27 cellular contexts compared by ENCODE assay signal in the genomic region with DNA sequence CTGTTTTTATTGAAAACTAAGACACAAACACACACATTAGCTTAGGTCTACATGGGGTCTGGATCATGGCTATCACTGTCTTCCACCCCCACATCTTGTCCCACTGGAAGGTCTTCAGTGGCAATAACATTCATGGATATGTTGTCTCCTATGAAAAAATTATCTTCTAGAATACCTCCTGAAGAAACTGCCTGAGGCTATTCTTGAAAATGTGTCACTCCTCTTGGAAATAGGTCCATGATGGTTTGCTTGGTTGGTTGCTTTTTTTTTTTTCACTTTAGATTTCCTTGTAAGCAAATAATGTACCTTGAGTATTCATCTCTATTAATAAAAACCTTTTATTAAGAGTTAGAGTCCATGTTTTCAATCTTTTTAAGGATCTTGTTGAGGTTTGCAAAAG.
"Had no signal": no experiment of that assay in that cellular context is flagged by ENCODE, and none has a peak within 500 bp of the region (broad histone marks: within the 10 kb centered on the region; RNA-seq: fewer than 3 reads in every experiment).

No MANE protein-coding gene starts in this region.

- H3K4me1 Mint-ChIP-seq: naive thymus-derived CD8-positive, alpha-beta T cell; nephron progenitor cell; neural crest cell; stimulated activated effector memory CD8-positive, alpha-beta T cell treated with anti-CD3 and anti-CD28 coated beads, Interleukin-12 subunit alpha, Interleukin-12 subunit beta, amount 100 ng/mL, for 72 hours; stimulated activated naive B cell treated with anti-CD40 and anti-IgM and Interleukin-4, amounts not matched to agents 10 μg/mL and 1 μg/mL and 100 μg/mL, for 72 hours had no signal

- H3K27ac Mint-ChIP-seq: naive thymus-derived CD8-positive, alpha-beta T cell; natural killer cell treated with Interleukin-12 subunit alpha and Interleukin-12 subunit beta and Interleukin-15 and Interleukin-18, amount 100 ng/mL, for 72 hours; nephron progenitor cell; stimulated activated effector memory CD8-positive, alpha-beta T cell treated with anti-CD3 and anti-CD28 coated beads, Interleukin-12 subunit alpha, Interleukin-12 subunit beta, amount 100 ng/mL, for 72 hours; stimulated activated naive B cell treated with anti-CD40 and anti-IgM and Interleukin-4, amounts not matched to agents 10 μg/mL and 1 μg/mL and 100 μg/mL, for 72 hours; stimulated activated naive CD8-positive, alpha-beta T cell treated with anti-CD3 and anti-CD28 coated beads, Interleukin-15, Interleukin-2, amounts not matched to agents 100 ng/mL and 50 ng/mL, for 24 hours; type B pancreatic cell had no signal

- H3K4me3 ChIP-seq: pancreas, prostate gland, right lobe of liver, sigmoid colon, stomach, thoracic aorta, thyroid gland, tibial nerve, upper lobe of right lung, vagina had no signal

- H3K27me3 ChIP-seq: neutrophil, pancreas, right lobe of liver, sigmoid colon, stomach, thyroid gland, tibial nerve, upper lobe of right lung, vagina had no signal

- H3K4me1 ChIP-seq: pancreas, prostate gland, right lobe of liver, stomach, thyroid gland, tibial nerve, upper lobe of right lung, vagina had no signal

- DNase-seq: naive thymus-derived CD8-positive, alpha-beta T cell; nephron progenitor cell; nucleus accumbens; pancreas; right cardiac atrium; right lobe of liver; sigmoid colon; small intestine; stimulated activated CD4-positive, alpha-beta T cell treated with anti-CD3 and anti-CD28 coated beads, Interleukin-15, amount 100 ng/mL, for 24 hours; stimulated activated CD4-positive, alpha-beta T cell treated with anti-CD3 and anti-CD28 coated beads, Interleukin-2, amount 100 ng/mL, for 24 hours; stimulated activated CD4-positive, alpha-beta T cell treated with anti-CD3 and anti-CD28 coated beads, Interleukin-2, amount 100 ng/mL, for 48 hours; stimulated activated CD4-positive, alpha-beta T cell treated with anti-CD3 and anti-CD28 coated beads, Interleukin-4, amount 100 ng/mL, for 24 hours; stimulated activated naive B cell treated with anti-CD40 and anti-IgM and Interleukin-4, amounts not matched to agents 10 μg/mL and 1 μg/mL and 100 μg/mL, for 72 hours; stimulated activated naive CD4-positive, alpha-beta T cell treated with Interleukin-2 at 50 U/mL for 16 hours; stomach; thyroid gland; upper lobe of right lung had no signal

- H3K4me3 Mint-ChIP-seq: naive thymus-derived CD8-positive, alpha-beta T cell; natural killer cell treated with Interleukin-12 subunit alpha and Interleukin-12 subunit beta and Interleukin-15 and Interleukin-18, amount 100 ng/mL, for 72 hours; nephron progenitor cell; neural crest cell; stimulated activated effector memory CD8-positive, alpha-beta T cell treated with anti-CD3 and anti-CD28 coated beads, Interleukin-12 subunit alpha, Interleukin-12 subunit beta, amount 100 ng/mL, for 72 hours; stimulated activated naive B cell treated with anti-CD40 and anti-IgM and Interleukin-4, amounts not matched to agents 10 μg/mL and 1 μg/mL and 100 μg/mL, for 72 hours; stimulated activated naive CD8-positive, alpha-beta T cell treated with anti-CD3 and anti-CD28 coated beads, Interleukin-15, Interleukin-2, amounts not matched to agents 100 ng/mL and 50 ng/mL, for 24 hours; type B pancreatic cell had no signal

- H3K9me3 ChIP-seq: neutrophil, pancreas, prostate gland, right lobe of liver, sigmoid colon, stomach, thoracic aorta, thyroid gland, upper lobe of right lung, vagina had no signal

- H3K27me3 Mint-ChIP-seq: natural killer cell treated with Interleukin-12 subunit alpha and Interleukin-12 subunit beta and Interleukin-15 and Interleukin-18, amount 100 ng/mL, for 72 hours; stimulated activated naive B cell treated with anti-CD40 and anti-IgM and Interleukin-4, amounts not matched to agents 10 μg/mL and 1 μg/mL and 100 μg/mL, for 72 hours; type B pancreatic cell had no signal

- H3K36me3 Mint-ChIP-seq: naive thymus-derived CD8-positive, alpha-beta T cell; natural killer cell treated with Interleukin-12 subunit alpha and Interleukin-12 subunit beta and Interleukin-15 and Interleukin-18, amount 100 ng/mL, for 72 hours; stimulated activated effector memory CD8-positive, alpha-beta T cell treated with anti-CD3 and anti-CD28 coated beads, Interleukin-12 subunit alpha, Interleukin-12 subunit beta, amount 100 ng/mL, for 72 hours; stimulated activated naive B cell treated with anti-CD40 and anti-IgM and Interleukin-4, amounts not matched to agents 10 μg/mL and 1 μg/mL and 100 μg/mL, for 72 hours; type B pancreatic cell had no signal

- H3K9me3 Mint-ChIP-seq: nephron progenitor cell; stimulated activated effector memory CD8-positive, alpha-beta T cell treated with anti-CD3 and anti-CD28 coated beads, Interleukin-12 subunit alpha, Interleukin-12 subunit beta, amount 100 ng/mL, for 72 hours; stimulated activated naive B cell treated with anti-CD40 and anti-IgM and Interleukin-4, amounts not matched to agents 10 μg/mL and 1 μg/mL and 100 μg/mL, for 72 hours; type B pancreatic cell had no signal

- H3K36me3 ChIP-seq: neutrophil, pancreas, prostate gland, right lobe of liver, sigmoid colon, stomach, thoracic aorta, thyroid gland, tibial nerve, upper lobe of right lung, vagina had no signal

- ATAC-seq: naive thymus-derived CD8-positive, alpha-beta T cell; natural killer cell treated with Interleukin-12 subunit alpha and Interleukin-12 subunit beta and Interleukin-15 and Interleukin-18, amount 100 ng/mL, for 72 hours; pancreas; right cardiac atrium; right lobe of liver; stimulated activated effector memory CD8-positive, alpha-beta T cell treated with anti-CD3 and anti-CD28 coated beads, Interleukin-12 subunit alpha, Interleukin-12 subunit beta, amount 100 ng/mL, for 72 hours; stimulated activated naive B cell treated with anti-CD40 and anti-IgM and Interleukin-4, amounts not matched to agents 10 μg/mL and 1 μg/mL and 100 μg/mL, for 72 hours; upper lobe of right lung had no signal

- H3K27ac ChIP-seq: neutrophil, pancreas, prostate gland, right lobe of liver, sigmoid colon, stomach, thoracic aorta, thyroid gland, tibial nerve, upper lobe of right lung, vagina had no signal
